8 cellular contexts compared by ENCODE assay signal in the genomic region with DNA sequence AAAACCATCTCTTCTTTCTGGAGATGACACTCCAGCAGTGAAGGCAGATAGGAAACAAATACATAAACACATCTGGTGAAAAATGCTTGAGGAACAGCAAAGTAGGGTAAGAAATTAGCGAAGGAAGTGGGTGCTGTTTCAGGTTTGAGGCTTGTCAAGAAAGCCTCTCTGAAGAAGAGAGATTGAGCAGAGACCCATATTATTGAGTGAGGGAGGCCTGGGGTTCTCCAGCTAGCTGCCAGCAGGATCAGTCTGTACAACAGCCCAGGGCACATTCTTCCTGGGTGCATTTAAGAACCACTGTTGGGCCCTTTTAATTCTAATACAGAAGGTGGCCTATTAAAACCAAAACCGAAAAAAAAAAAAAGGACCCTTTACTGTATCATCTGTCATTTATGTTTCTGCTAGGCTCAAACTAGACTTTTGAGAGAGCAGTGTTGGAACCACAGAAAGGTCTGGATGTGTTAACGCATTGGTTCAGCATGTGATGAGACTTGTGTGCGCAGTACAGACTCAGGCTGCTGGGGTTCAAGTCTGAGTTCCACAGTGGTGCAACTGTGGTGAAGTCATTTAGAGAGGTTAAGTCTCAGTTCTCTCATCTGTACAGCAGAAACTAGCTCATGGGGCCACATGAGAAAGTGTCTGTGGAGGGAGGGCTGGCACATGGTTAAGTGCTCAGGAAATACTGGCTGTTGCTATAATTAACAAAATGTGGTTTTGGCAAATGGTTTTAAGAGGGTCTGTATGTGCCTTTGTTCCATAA. TPM values are rescaled to one million over a fixed set of nuclear protein-coding genes. Genes with fewer than 3 reads are reported as not detected.
DNase-seq lines count a peak whose midpoint lies in the region; ATAC-seq and TF ChIP-seq lines count a peak whose summit lies in the region.

No MANE protein-coding gene starts in this region.

- no peak overlapping the region for H2AFZ ChIP-seq in hepatocyte

- H3K27me3 ChIP-seq in left ventricle myocardium inferior (ENCODE audit: low read depth) (no peaks in the 10 kb centered on the region), upper lobe of right lung (no peaks in the 10 kb centered on the region), testis (no peaks in the 10 kb centered on the region), hepatocyte (no peaks in the 10 kb centered on the region)

- DNase-seq in left ventricle myocardium inferior (no peak), left ventricle myocardium superior (no peak), upper lobe of right lung (no peak), testis (no peak), hepatocyte (ENCODE audit: low spot score) (no peak), coronary artery (ENCODE audit: low spot score) (no peak)
- DNase-seq in activated T-cell treated with anti-CD3 and anti-CD28 coated beads, Interleukin-2, amount 50 U/mL, for 1 hour = peak; percentile 29

- no peak for TF ChIP-seq CTCF in left ventricle myocardium inferior (IDR thresholded peaks at IDR 0.05; ENCODE audit: borderline replicate concordance)
- no peak for TF ChIP-seq CTCF in upper lobe of right lung (IDR thresholded peaks at IDR 0.05)
- TF ChIP-seq CTCF in testis (IDR thresholded peaks at IDR 0.05) = no peak
- no peak for TF ChIP-seq CTCF in hepatocyte (IDR thresholded peaks at IDR 0.05; ENCODE audit: poor library complexity)
- no peak for TF ChIP-seq CTCF in coronary artery (IDR thresholded peaks at IDR 0.05)

- H3K4me1 ChIP-seq in left ventricle myocardium inferior (peaks cover 80% of the 10 kb centered on the region), upper lobe of right lung (no peaks in the 10 kb centered on the region), testis (peaks cover 12% of the 10 kb centered on the region), hepatocyte (ENCODE audit: insufficient read depth) (no peaks in the 10 kb centered on the region)

- H3K4me3 ChIP-seq in left ventricle myocardium inferior (no peak overlapping the region), upper lobe of right lung (no peak overlapping the region), testis (no peak overlapping the region), hepatocyte (no peak overlapping the region), coronary artery (no peak overlapping the region)

- no peak overlapping the region for H3K4me2 ChIP-seq in hepatocyte

- 77 to 93% methylated on average over 4 of the region's 4 CpGs for WGBS in testis, 2 donors
- WGBS in hepatocyte (ENCODE audit: low lambda C conversion rate, missing lambda C conversion rate) = 83% methylated on average over 4 of the region's 4 CpGs

- TF ChIP-seq POLR2A in testis (IDR thresholded peaks at IDR 0.05) = no peak

- peak overlapping the region; percentile 69 for H3K27ac ChIP-seq in left ventricle myocardium inferior (replicated peaks)
- no peak overlapping the region for H3K27ac ChIP-seq in upper lobe of right lung
- H3K27ac ChIP-seq in testis = no peak overlapping the region
- H3K27ac ChIP-seq in hepatocyte = no peak overlapping the region
- H3K27ac ChIP-seq in coronary artery = no peak overlapping the region

- no peaks in the 10 kb centered on the region for H4K20me1 ChIP-seq in hepatocyte (ENCODE audit: insufficient read depth, poor library complexity, severe bottlenecking)

- H3K9me3 ChIP-seq in left ventricle myocardium inferior (replicated peaks) = no peaks in the 10 kb centered on the region
- no peaks in the 10 kb centered on the region for H3K9me3 ChIP-seq in upper lobe of right lung
- H3K9me3 ChIP-seq in testis = no peaks in the 10 kb centered on the region
- no peaks in the 10 kb centered on the region for H3K9me3 ChIP-seq in hepatocyte (ENCODE audit: low read depth)

- intact Hi-C loops in left ventricle myocardium inferior (cut with micrococcal nuclease) = no loop called here
- intact Hi-C loops in left ventricle myocardium superior (cut with micrococcal nuclease) = no loop called here
- intact Hi-C loops in upper lobe of right lung (cut with DNase I) = no loop called here
- intact Hi-C loops in testis (cut with DNase I; ENCODE audit: low total_unique reads) = no loop called here

- no peaks in the 10 kb centered on the region for H3K79me2 ChIP-seq in hepatocyte

- no peaks in the 10 kb centered on the region for H3K9me2 ChIP-seq in hepatocyte (replicated peaks; ENCODE audit: insufficient read depth)

- ATAC-seq in left ventricle myocardium superior (no peak), HG03196 (IDR thresholded peaks at IDR 0.05; ENCODE audit: unreplicated experiment) (peak; percentile 89), upper lobe of right lung (peak; percentile 37)

- H3K36me3 ChIP-seq in left ventricle myocardium inferior (no peaks in the 10 kb centered on the region), upper lobe of right lung (no peaks in the 10 kb centered on the region), testis (ENCODE audit: low read depth, missing control alignments) (no peaks in the 10 kb centered on the region), hepatocyte (replicated peaks; ENCODE audit: insufficient read depth, low read depth) (no peaks in the 10 kb centered on the region)

RNA-seq across cellular contexts. Expression of a gene that starts 28.9 kb away (rescaled TPM):
- total RNA-seq in left ventricle myocardium inferior (98.7 TPM), left ventricle myocardium superior (98.1 TPM), upper lobe of right lung (54.4 TPM), testis (10 to 100 TPM; 64.5 to 73.8 TPM), hepatocyte (30.2 and 32.1 TPM in 2 replicates)
- polyA plus RNA-seq in testis (ENCODE audit: insufficient read depth, low read depth, low replicate concordance) (31.6 TPM), hepatocyte (5.3 and 9.1 TPM in 2 replicates)
